Comparison of ENCODE assay signal across 18 cellular contexts in genomic region chr2:199989822-199990221, GRCh38.
"Had no signal": no experiment of that assay in that cellular context is flagged by ENCODE, and none has a peak within 500 bp of the region (broad histone marks: within the 10 kb centered on the region; RNA-seq: fewer than 3 reads in every experiment).

No MANE protein-coding gene starts in this region.

- ATAC-seq: activated CD4-positive, CD25-positive, alpha-beta regulatory T cell treated with anti-CD3 and anti-CD28 coated beads, Interleukin-2, amount 50 U/mL, for 24 hours; activated CD8-positive, alpha-beta T cell treated with anti-CD3 and anti-CD28 coated beads, Interleukin-2, amount 10 ng/mL, durations not matched to agents 7 days and 5 days; PC-3 had no signal

- DNase-seq: activated CD4-positive, alpha-beta T cell treated with anti-CD3 and anti-CD28 coated beads for 48 hours; activated CD4-positive, alpha-beta T cell treated with anti-CD3 and anti-CD28 coated beads, Interleukin-2, amount 50 U/mL, for 4 hours; activated CD8-positive, alpha-beta memory T cell treated with anti-CD3 and anti-CD28 coated beads, Interleukin-2, amount 50 U/mL, for 48 hours; activated CD8-positive, alpha-beta T cell treated with anti-CD3 and anti-CD28 coated beads, Interleukin-2, amount 10 ng/mL, durations not matched to agents 7 days and 5 days; activated naive CD4-positive, alpha-beta T cell treated with anti-CD3 and anti-CD28 coated beads, Interleukin-2, amount 50 U/mL, for 16 hours; activated naive CD8-positive, alpha-beta T cell treated with anti-CD3 and anti-CD28 coated beads, Interleukin-2, amount 10 ng/mL, durations not matched to agents 7 days and 5 days; activated T-cell treated with anti-CD3 and anti-CD28 coated beads, Interleukin-2, amount 50 U/mL, for 1 hour; adrenal gland; anterior cingulate cortex; NCI-H1105 treated with DMSO at 0.1 percent for 48 hours; NCI-H1436 treated with DMSO at 0.1 percent for 48 hours; NCI-H187; NCI-H2081; NCI-H446; NCI-H524; PC-3; SHP77 had no signal

- H3K4me3 ChIP-seq: adrenal gland had no signal

- H3K27me3 ChIP-seq: adrenal gland had no signal

- H3K27ac ChIP-seq: adrenal gland had no signal

- H3K36me3 ChIP-seq: adrenal gland had no signal

- H3K4me1 ChIP-seq: adrenal gland had no signal
